Comparison of ENCODE assay signal across 10 cellular contexts in genomic region chr5:171405615-171406014, GRCh38. TPM values are rescaled to one million over a fixed set of nuclear protein-coding genes. Genes with fewer than 3 reads are reported as not detected.
DNase-seq lines count a peak whose midpoint lies in the region; ATAC-seq, FAIRE-seq and TF ChIP-seq lines count a peak whose summit lies in the region.
"Had no signal": no experiment of that assay in that cellular context is flagged by ENCODE, and none has a peak within 500 bp of the region (broad histone marks: within the 10 kb centered on the region; RNA-seq: fewer than 3 reads in every experiment).

No MANE protein-coding gene starts in this region.

- H3K4me1 Mint-ChIP-seq in T-helper 17 cell: peaks cover 38% of the 10 kb centered on the region

- H3K9me3 ChIP-seq in AG04450 (ENCODE audit: control insufficient read depth, insufficient read depth, low read length): no peaks in the 10 kb centered on the region
- H3K9me3 ChIP-seq in T-helper 17 cell (ENCODE audit: control insufficient read depth, low read length, poor library complexity, severe bottlenecking): no peaks in the 10 kb centered on the region
- no peaks in the 10 kb centered on the region for H3K9me3 ChIP-seq in gastrocnemius medialis
- H3K9me3 ChIP-seq in kidney (ENCODE audit: control insufficient read depth in 1 of 2, low read length in 2 of 2): no peaks in the 10 kb centered on the region
- H3K9me3 ChIP-seq: esophagus squamous epithelium had no signal

- peak; percentile 51 for TF ChIP-seq CTCF in AG04450 (IDR thresholded peaks at IDR 0.05; ENCODE audit: low read depth, low read length)
- TF ChIP-seq CTCF in GM12865 (IDR thresholded peaks at IDR 0.05; ENCODE audit: insufficient read depth, low read depth, low read length, missing control alignments): peak; percentile 29
- no peak for TF ChIP-seq CTCF in gastrocnemius medialis (IDR thresholded peaks at IDR 0.05 in 4 of 5, conservative IDR thresholded peaks at IDR 0.05 in 1 of 5)
- TF ChIP-seq CTCF in kidney (IDR thresholded peaks at IDR 0.05; ENCODE audit: borderline replicate concordance, extremely low read depth, insufficient read depth): no peak

- no peak overlapping the region for H3K27ac ChIP-seq in AG04450 (ENCODE audit: low read depth, low read length)
- no peak overlapping the region for H3K27ac ChIP-seq in gastrocnemius medialis
- no peak overlapping the region for H3K27ac ChIP-seq in kidney (ENCODE audit: low read depth in 2 of 2, low read length in 2 of 2)
- H3K27ac ChIP-seq: esophagus squamous epithelium had no signal

- H3K4me3 Mint-ChIP-seq in T-helper 17 cell: no peak overlapping the region

- intact Hi-C loops in gastrocnemius medialis (cut with DNase I; ENCODE audit: low total_unique reads) (no loop called here), kidney (cut with DNase I) (no loop called here)

- no peak for ATAC-seq in T-helper 17 cell
- no peak for ATAC-seq in gastrocnemius medialis

- H3K9ac ChIP-seq in kidney (ENCODE audit: low read length in 2 of 2): no peak overlapping the region

- DNase-seq in AG04450 (ENCODE audit: low read depth, low spot score) (no peak), GM12865 (ENCODE audit: low read depth) (no peak), T-helper 17 cell (no peak), foreskin melanocyte (peak; percentile 6), pons (ENCODE audit: low spot score) (no peak), cortex of kidney (lab: John Stamatoyannopoulos, UW) (no peak), gastrocnemius medialis (no peak), kidney (no peak)
- DNase-seq: activated CD4-positive, CD25-positive, alpha-beta regulatory T cell treated with anti-CD3 and anti-CD28 coated beads, Interleukin-2, amount 50 U/mL, for 72 hours; esophagus squamous epithelium had no signal

- no peak for FAIRE-seq in kidney (lab: Jason Lieb, UNC)

- peaks cover 11% of the 10 kb centered on the region for H3K36me3 Mint-ChIP-seq in T-helper 17 cell (ENCODE audit: low read depth)

- no peak overlapping the region for H3K4me3 ChIP-seq in AG04450 (ENCODE audit: low read depth, low read length)
- no peak overlapping the region for H3K4me3 ChIP-seq in GM12865 (ENCODE audit: low read depth, low read length)
- no peak overlapping the region for H3K4me3 ChIP-seq in gastrocnemius medialis
- no peak overlapping the region for H3K4me3 ChIP-seq in kidney (ENCODE audit: low read length in 2 of 2)
- H3K4me3 ChIP-seq: esophagus squamous epithelium had no signal

- H3K4me1 ChIP-seq in gastrocnemius medialis: no peaks in the 10 kb centered on the region
- no peaks in the 10 kb centered on the region for H3K4me1 ChIP-seq in kidney (ENCODE audit: control insufficient read depth in 1 of 2, insufficient read depth in 1 of 2, low read depth in 1 of 2, low read length in 2 of 2)

- peak overlapping the region; percentile 74 for H3K27ac Mint-ChIP-seq in T-helper 17 cell

- TF ChIP-seq POLR2A in gastrocnemius medialis (IDR thresholded peaks at IDR 0.05): no peak

- in situ Hi-C loops in gastrocnemius medialis (cut with MboI; ENCODE audit: low sequenced_read_pairs in 4 of 4): loop anchor here (25.0 kb wide), 2 partner anchors 482 to 632 kb away; no protein-coding TSS in a partner anchor

- no peaks in the 10 kb centered on the region for H3K27me3 Mint-ChIP-seq in T-helper 17 cell

- CTCF ChIA-PET in AG04450 (lab: Charles Lee): interaction anchor here (0.6 to 2.1 kb wide), 8 partner anchors 9 to 506 kb away, joined by 3 to 21 read pairs (median 5); partner anchors contain the start of gene FGF18

- H3K36me3 ChIP-seq in gastrocnemius medialis (peaks cover 5 to 64% of the 10 kb centered on the region in 2 donors), kidney (ENCODE audit: control insufficient read depth in 1 of 2, insufficient read depth in 2 of 2, low read length in 2 of 2) (peaks cover 17 to 51% of the 10 kb centered on the region in 2 donors)

- H3K27me3 ChIP-seq in AG04450 (ENCODE audit: control insufficient read depth, insufficient read depth, low read length) (no peaks in the 10 kb centered on the region), gastrocnemius medialis (no peaks in the 10 kb centered on the region)
- H3K27me3 ChIP-seq: esophagus squamous epithelium had no signal

- POLR2A ChIA-PET in AG04450 (lab: Yijun Ruan, JAX): no interaction called here

RNA-seq across cellular contexts. Expression of gene FGF18, which starts 13.8 kb away (rescaled TPM):
- polyA plus RNA-seq in AG04450 (2011; rRNA removed): 0.27 and 0.30 TPM in 2 replicates
- 0.14 TPM in 1 of 2 replicates, not detected in the other for polyA minus RNA-seq in AG04450 (2011; rRNA and poly(A)+ RNA removed)
- under 1 TPM; 0.44 to 0.50 TPM for total RNA-seq in T-helper 17 cell
- total RNA-seq in gastrocnemius medialis: under 1 TPM in 1 of 4 donors, not detected in 3; 0.20 TPM
- 1.8 TPM for total RNA-seq in kidney
- polyA plus RNA-seq in kidney (ENCODE audit: insufficient read depth, low read depth, low replicate concordance): 0.39 TPM

RNA-seq across cellular contexts. Expression of gene NPM1, which starts 18.0 kb away (rescaled TPM):
- polyA plus RNA-seq in AG04450 (2011; rRNA removed) (2,315 and 2,664 TPM in 2 replicates), kidney (ENCODE audit: insufficient read depth, low read depth, low replicate concordance) (611 TPM)
- polyA minus RNA-seq in AG04450 (2011; rRNA and poly(A)+ RNA removed): 733 and 818 TPM in 2 replicates
- total RNA-seq in T-helper 17 cell (1,000 to 10,000 TPM; 1,005 to 1,022 TPM), gastrocnemius medialis (100 to 1,000 TPM; 277 to 651 (median 413) TPM), kidney (612 TPM)

Comparison
In these comparisons a context has a peak if more than half of its experiments do, and no peak if none do; other contexts are left out.
1. CTCF ChIP-seq: peak in AG04450 (single experiment) and GM12865 (single experiment); none in gastrocnemius medialis (0 of 5) and kidney (single experiment).